In genomic region chr1:58592521-58593134, GRCh38 we compare ENCODE assay signal across 10 cellular contexts. TPM values are rescaled to one million over a fixed set of nuclear protein-coding genes. Genes with fewer than 3 reads are reported as not detected.
DNase-seq lines count a peak whose midpoint lies in the region; ATAC-seq and TF ChIP-seq lines count a peak whose summit lies in the region.
"Had no signal": no experiment of that assay in that cellular context is flagged by ENCODE, and none has a peak within 500 bp of the region (broad histone marks: within the 10 kb centered on the region; RNA-seq: fewer than 3 reads in every experiment).

No MANE protein-coding gene starts in this region.

- H3K9me3 ChIP-seq in right cardiac atrium (ENCODE audit: control insufficient read depth, low read length) (no peaks in the 10 kb centered on the region), trophoblast cell (ENCODE audit: insufficient read depth, low read depth, low read length) (no peaks in the 10 kb centered on the region)
- no peaks in the 10 kb centered on the region for H3K9me3 ChIP-seq in CD4-positive, alpha-beta T cell (ENCODE audit: control insufficient read depth, low read length)
- H3K9me3 ChIP-seq: gastrocnemius medialis had no signal

- H2BK120ac ChIP-seq in trophoblast cell (ENCODE audit: insufficient read depth, low read length, poor library complexity) = no peak overlapping the region

- no peak overlapping the region for H2AK5ac ChIP-seq in trophoblast cell (ENCODE audit: low read length)

- H3K4me3 Mint-ChIP-seq in HFFc6 = no peak overlapping the region
- no peak overlapping the region for H3K4me3 Mint-ChIP-seq in CD4-positive, alpha-beta T cell

- H2BK5ac ChIP-seq in trophoblast cell (ENCODE audit: low read depth, low read length, poor library complexity) = no peak overlapping the region

- H3K9ac ChIP-seq in trophoblast cell (ENCODE audit: low read length) = no peak overlapping the region

- H4K12ac ChIP-seq in trophoblast cell (ENCODE audit: low read depth, low read length) = no peak overlapping the region

- no peak overlapping the region for H3K14ac ChIP-seq in trophoblast cell (ENCODE audit: low read length)

- H3K27me3 ChIP-seq in right cardiac atrium (ENCODE audit: control insufficient read depth, insufficient read depth) = no peaks in the 10 kb centered on the region
- H3K27me3 ChIP-seq in CD4-positive, alpha-beta T cell (ENCODE audit: control insufficient read depth, insufficient read depth, low read length) = peaks cover 10% of the 10 kb centered on the region
- H3K27me3 ChIP-seq in trophoblast cell (ENCODE audit: insufficient read depth, low read length) = no peaks in the 10 kb centered on the region
- H3K27me3 ChIP-seq: gastrocnemius medialis had no signal

- no peak overlapping the region for H3K4ac ChIP-seq in trophoblast cell (ENCODE audit: low read depth, low read length)

- no peak overlapping the region for H3K23ac ChIP-seq in trophoblast cell (ENCODE audit: low read length)

- no peak overlapping the region for H4K91ac ChIP-seq in trophoblast cell (ENCODE audit: low read depth, low read length)

- H3K36me3 Mint-ChIP-seq in HFFc6 (ENCODE audit: low read depth) = peaks cover 11% of the 10 kb centered on the region
- H3K36me3 Mint-ChIP-seq in CD4-positive, alpha-beta T cell (ENCODE audit: low read depth) = no peaks in the 10 kb centered on the region

- WGBS in right cardiac atrium = 46% methylated on average over 5 of the region's 5 CpGs
- no CpG with 5 or more reads among the region's 5 CpGs for WGBS in trophoblast cell (ENCODE audit: extremely low coverage, insufficient coverage, insufficient read length)

- H3K9me3 Mint-ChIP-seq in HFFc6 = no peaks in the 10 kb centered on the region
- no peaks in the 10 kb centered on the region for H3K9me3 Mint-ChIP-seq in CD4-positive, alpha-beta T cell

- peaks cover 2% of the 10 kb centered on the region for H3K79me1 ChIP-seq in trophoblast cell (ENCODE audit: low read length)

- H3K4me3 ChIP-seq in right cardiac atrium (ENCODE audit: low read length) (no peak overlapping the region), trophoblast cell (ENCODE audit: low read depth, low read length) (no peak overlapping the region)
- H3K4me3 ChIP-seq: gastrocnemius medialis had no signal

- H3K36me3 ChIP-seq in trophoblast cell (ENCODE audit: control insufficient read depth in 1 of 2, insufficient read depth in 2 of 2, low read length in 2 of 2) = no peaks in the 10 kb centered on the region
- H3K36me3 ChIP-seq: gastrocnemius medialis had no signal

- H3K27me3 Mint-ChIP-seq in HFFc6 (ENCODE audit: insufficient read depth) = peaks cover 2% of the 10 kb centered on the region; the same call in 1 of the 2 replicates
- peaks cover 52% of the 10 kb centered on the region for H3K27me3 Mint-ChIP-seq in CD4-positive, alpha-beta T cell

- POLR2A ChIA-PET in CD4-positive, alpha-beta T cell (lab: Charles Lee) = no interaction called here

- CTCF ChIA-PET in CD4-positive, alpha-beta T cell (lab: Charles Lee) = no interaction called here

- H3K4me1 Mint-ChIP-seq in HFFc6 (ENCODE audit: low read depth) = peaks cover 46% of the 10 kb centered on the region
- no peaks in the 10 kb centered on the region for H3K4me1 Mint-ChIP-seq in CD4-positive, alpha-beta T cell (ENCODE audit: low read depth)

- TF ChIP-seq CTCF in HFFc6 (IDR thresholded peaks at IDR 0.05) = no peak
- TF ChIP-seq CTCF in CD4-positive, alpha-beta T cell (IDR thresholded peaks at IDR 0.05) = no peak

- peaks cover 6% of the 10 kb centered on the region for H3K4me1 ChIP-seq in right cardiac atrium (ENCODE audit: control insufficient read depth, insufficient read depth, low read length)
- peaks cover 2 to 7% of the 10 kb centered on the region in 2 experiments for H3K4me1 ChIP-seq in trophoblast cell (ENCODE audit: control insufficient read depth in 1 of 2, insufficient read depth in 2 of 2, low read length in 2 of 2)

- H4K8ac ChIP-seq in trophoblast cell (ENCODE audit: low read depth, low read length) = no peak overlapping the region

- ATAC-seq in right cardiac atrium (peak; percentile 83 to 85), GM18870 (IDR thresholded peaks at IDR 0.05; ENCODE audit: unreplicated experiment) (no peak), HG03342 (IDR thresholded peaks at IDR 0.05; ENCODE audit: unreplicated experiment) (no peak)
- ATAC-seq in CD4-positive, alpha-beta T cell (ENCODE audit: poor library complexity) = no peak

- peak overlapping the region; percentile 38 for H3K27ac Mint-ChIP-seq in HFFc6
- no peak overlapping the region for H3K27ac Mint-ChIP-seq in CD4-positive, alpha-beta T cell

- H2AFZ ChIP-seq in trophoblast cell (ENCODE audit: insufficient read depth, low read length, poor library complexity) = no peak overlapping the region

- H3K27ac ChIP-seq in right cardiac atrium (ENCODE audit: low read length) (no peak overlapping the region), trophoblast cell (ENCODE audit: low read depth, low read length) (no peak overlapping the region)
- no peak overlapping the region for H3K27ac ChIP-seq in CD4-positive, alpha-beta T cell (ENCODE audit: low read depth, low read length)
- H3K27ac ChIP-seq: gastrocnemius medialis had no signal

- H2BK12ac ChIP-seq in trophoblast cell (ENCODE audit: low read length) = no peak overlapping the region

- DNase-seq in HFFc6 (peak; percentile 78), amniotic epithelial cell (ENCODE audit: low read depth) (peak; percentile 92), right cardiac atrium (peak; percentile 58 to 80 (median 75)), stromal cell of bone marrow (ENCODE audit: low read depth) (peak; percentile 67), trophoblast cell (no peak)
- DNase-seq in CD4-positive, alpha-beta T cell = no peak
- DNase-seq: stimulated activated CD4-positive, alpha-beta T cell treated with anti-CD3 and anti-CD28 coated beads, Interleukin-15, amount 100 ng/mL, for 24 hours had no signal

- no peak overlapping the region for H3K18ac ChIP-seq in trophoblast cell (ENCODE audit: low read length)

- H3K4me2 ChIP-seq in trophoblast cell (ENCODE audit: low read length) = no peak overlapping the region

- intact Hi-C loops in right cardiac atrium (cut with DNase I) = no loop called here
- intact Hi-C loops in CD4-positive, alpha-beta T cell (cut with DNase I, micrococcal nuclease) = no loop called here

- no peaks in the 10 kb centered on the region for H3K79me2 ChIP-seq in trophoblast cell (ENCODE audit: control insufficient read depth, insufficient read depth, low read length, poor library complexity)

RNA-seq across cellular contexts. Expression of gene TACSTD2, which starts 15.6 kb away (rescaled TPM):
- total RNA-seq in HFFc6 (2021; fragmentation: NEBNext Ultra II Directional; extraction: Animal tissue kit (Norgen Biotek cat#: 25700)) = 10 to 100 TPM in 4 of 6 experiments, under 1 TPM in 2; 0.55 to 13.3 (median 12.2) TPM
- under 1 TPM; 0.09 to 0.33 (median 0.19) TPM for total RNA-seq in right cardiac atrium
- polyA plus RNA-seq in right cardiac atrium = 0.14 TPM
- total RNA-seq in CD4-positive, alpha-beta T cell = under 1 TPM; 0.36 TPM
- polyA plus RNA-seq in trophoblast cell (2013) = 41.6 and 45.5 TPM in 2 replicates

RNA-seq across cellular contexts. Expression of gene OMA1, which starts 46.1 kb away (rescaled TPM):
- 10 to 100 TPM; 10.5 to 14.8 (median 13.1) TPM for total RNA-seq in HFFc6 (2021; fragmentation: NEBNext Ultra II Directional; extraction: Animal tissue kit (Norgen Biotek cat#: 25700))
- total RNA-seq in right cardiac atrium = 10 to 100 TPM; 22.4 to 32.3 (median 27.3) TPM
- 19.8 TPM for polyA plus RNA-seq in right cardiac atrium
- total RNA-seq in CD4-positive, alpha-beta T cell = 10 to 100 TPM; 23.7 to 27.7 TPM
- polyA plus RNA-seq in trophoblast cell (2013) = 8.5 and 9.1 TPM in 2 replicates

Comparison
In these comparisons a context has a peak if more than half of its experiments do, and no peak if none do; other contexts are left out.
1. DNase-seq: peak in HFFc6 (single experiment), amniotic epithelial cell (single experiment), right cardiac atrium (3 of 3) and stromal cell of bone marrow (single experiment); none in CD4-positive, alpha-beta T cell (0 of 10) and trophoblast cell (0 of 2).
2. ATAC-seq: peak in right cardiac atrium (2 of 2); none in GM18870 (single experiment), CD4-positive, alpha-beta T cell (single experiment) and HG03342 (single experiment).